ENCODE assay signal across 2 cellular contexts in genomic region chr2:127157651-127158460, GRCh38.
TF ChIP-seq lines count a peak whose summit lies in the region.

No MANE protein-coding gene starts in this region.

TF ChIP-seq in A549, 52 proteins besides CTCF, POLR2A, EP300 and RAD21 (continued from another document):
- TF ChIP-seq HOXB13 (CRISPR knock-in tag; IDR thresholded peaks at IDR 0.05; ENCODE audit: low read depth) (no peak), BHLHE40 (IDR thresholded peaks at IDR 0.05; ENCODE audit: low read depth, low read length) (no peak), TP53 (CRISPR knock-in tag; IDR thresholded peaks at IDR 0.05) (no peak), NFE2L2 (conservative IDR thresholded peaks at IDR 0.05; ENCODE audit: low read length) (no peak), HEYL (CRISPR knock-in tag; IDR thresholded peaks at IDR 0.05) (no peak), ZSCAN20 (CRISPR knock-in tag; IDR thresholded peaks at IDR 0.05) (no peak), CBX2 (IDR thresholded peaks at IDR 0.05; ENCODE audit: borderline replicate concordance, low read depth) (no peak), RARB (CRISPR knock-in tag; IDR thresholded peaks at IDR 0.05) (no peak), BCL3 (IDR thresholded peaks at IDR 0.05) (no peak), ZC3H11A (IDR thresholded peaks at IDR 0.05) (no peak), CHD4 (IDR thresholded peaks at IDR 0.05; ENCODE audit: borderline replicate concordance) (no peak)
- TF ChIP-seq, protein P1, sequence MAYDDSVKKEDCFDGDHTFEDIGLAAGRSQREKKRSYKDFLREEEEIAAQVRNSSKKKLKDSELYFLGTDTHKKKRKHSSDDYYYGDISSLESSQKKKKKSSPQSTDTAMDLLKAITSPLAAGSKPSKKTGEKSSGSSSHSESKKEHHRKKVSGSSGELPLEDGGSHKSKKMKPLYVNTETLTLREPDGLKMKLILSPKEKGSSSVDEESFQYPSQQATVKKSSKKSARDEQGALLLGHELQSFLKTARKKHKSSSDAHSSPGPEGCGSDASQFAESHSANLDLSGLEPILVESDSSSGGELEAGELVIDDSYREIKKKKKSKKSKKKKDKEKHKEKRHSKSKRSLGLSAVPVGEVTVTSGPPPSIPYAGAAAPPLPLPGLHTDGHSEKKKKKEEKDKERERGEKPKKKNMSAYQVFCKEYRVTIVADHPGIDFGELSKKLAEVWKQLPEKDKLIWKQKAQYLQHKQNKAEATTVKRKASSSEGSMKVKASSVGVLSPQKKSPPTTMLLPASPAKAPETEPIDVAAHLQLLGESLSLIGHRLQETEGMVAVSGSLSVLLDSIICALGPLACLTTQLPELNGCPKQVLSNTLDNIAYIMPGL (CRISPR knock-in tag; IDR thresholded peaks at IDR 0.05; ENCODE audit: borderline replicate concordance), result no peak
- TF ChIP-seq, protein P2, sequence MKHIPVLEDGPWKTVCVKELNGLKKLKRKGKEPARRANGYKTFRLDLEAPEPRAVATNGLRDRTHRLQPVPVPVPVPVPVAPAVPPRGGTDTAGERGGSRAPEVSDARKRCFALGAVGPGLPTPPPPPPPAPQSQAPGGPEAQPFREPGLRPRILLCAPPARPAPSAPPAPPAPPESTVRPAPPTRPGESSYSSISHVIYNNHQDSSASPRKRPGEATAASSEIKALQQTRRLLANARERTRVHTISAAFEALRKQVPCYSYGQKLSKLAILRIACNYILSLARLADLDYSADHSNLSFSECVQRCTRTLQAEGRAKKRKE (CRISPR knock-in tag; IDR thresholded peaks at IDR 0.05; ENCODE audit: low read depth), result no peak

TF ChIP-seq in HepG2, 621 proteins besides CTCF, POLR2A, EP300 and RAD21 (continued from another document):
- peak; percentile 21; the same call in 1 of the 2 replicates for TF ChIP-seq ZNF687 (CRISPR knock-in tag; IDR thresholded peaks at IDR 0.05)
